In the genomic region with DNA sequence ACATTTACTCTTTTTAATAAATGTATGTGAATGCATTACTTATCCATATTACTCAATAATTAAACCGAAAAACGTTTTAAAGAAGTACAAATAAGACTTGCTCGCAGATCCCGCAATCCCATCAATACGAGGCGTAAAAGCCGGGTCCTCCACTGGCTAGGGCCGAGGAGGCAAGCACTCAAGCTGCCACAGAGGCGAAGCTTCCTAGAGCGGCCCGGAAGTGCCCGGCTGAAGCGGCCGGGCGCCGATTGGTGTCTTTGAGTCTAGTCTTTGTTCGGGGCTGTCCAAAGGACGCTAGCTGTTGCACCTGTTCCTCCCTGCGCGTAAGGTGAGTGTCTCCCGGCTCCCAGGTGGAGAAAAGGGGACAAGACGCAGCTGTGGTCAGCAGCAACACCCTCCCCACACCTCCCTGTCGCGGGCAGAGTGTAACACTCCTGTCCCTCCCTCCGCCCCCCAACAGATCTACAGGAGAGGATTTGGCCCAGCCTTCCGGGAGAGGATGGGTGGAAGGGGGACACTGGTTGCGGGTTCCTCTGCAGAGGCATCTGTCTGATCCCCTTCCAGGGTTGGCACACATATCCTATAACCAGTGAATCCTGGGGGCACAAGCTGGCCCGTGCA, we compare ENCODE assay signal across 1 cellular context.
TF ChIP-seq lines count a peak whose summit lies in the region.

A gene (plus strand): TSS at position 260 of the 621 bp plus-strand sequence. CDS start 835 bp downstream, outside the sequence.

TF ChIP-seq in HepG2, 621 proteins besides CTCF, POLR2A, EP300 and RAD21 (continued from another document and continues in another):
- TF ChIP-seq, protein P1, sequence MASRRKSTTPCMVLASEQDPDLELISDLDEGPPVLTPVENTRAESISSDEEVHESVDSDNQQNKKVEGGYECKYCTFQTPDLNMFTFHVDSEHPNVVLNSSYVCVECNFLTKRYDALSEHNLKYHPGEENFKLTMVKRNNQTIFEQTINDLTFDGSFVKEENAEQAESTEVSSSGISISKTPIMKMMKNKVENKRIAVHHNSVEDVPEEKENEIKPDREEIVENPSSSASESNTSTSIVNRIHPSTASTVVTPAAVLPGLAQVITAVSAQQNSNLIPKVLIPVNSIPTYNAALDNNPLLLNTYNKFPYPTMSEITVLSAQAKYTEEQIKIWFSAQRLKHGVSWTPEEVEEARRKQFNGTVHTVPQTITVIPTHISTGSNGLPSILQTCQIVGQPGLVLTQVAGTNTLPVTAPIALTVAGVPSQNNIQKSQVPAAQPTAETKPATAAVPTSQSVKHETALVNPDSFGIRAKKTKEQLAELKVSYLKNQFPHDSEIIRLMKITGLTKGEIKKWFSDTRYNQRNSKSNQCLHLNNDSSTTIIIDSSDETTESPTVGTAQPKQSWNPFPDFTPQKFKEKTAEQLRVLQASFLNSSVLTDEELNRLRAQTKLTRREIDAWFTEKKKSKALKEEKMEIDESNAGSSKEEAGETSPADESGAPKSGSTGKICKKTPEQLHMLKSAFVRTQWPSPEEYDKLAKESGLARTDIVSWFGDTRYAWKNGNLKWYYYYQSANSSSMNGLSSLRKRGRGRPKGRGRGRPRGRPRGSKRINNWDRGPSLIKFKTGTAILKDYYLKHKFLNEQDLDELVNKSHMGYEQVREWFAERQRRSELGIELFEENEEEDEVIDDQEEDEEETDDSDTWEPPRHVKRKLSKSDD (CRISPR knock-in tag; IDR thresholded peaks at IDR 0.05; ENCODE audit: low read depth): peak; percentile 64; the same call in 1 of the 2 replicates
- TF ChIP-seq THAP11 (CRISPR knock-in tag; IDR thresholded peaks at IDR 0.05) (peak; percentile 90), HNF4G (IDR thresholded peaks at IDR 0.05; ENCODE audit: borderline replicate concordance, low read depth, low read length) (peak; percentile 38; the same call in 1 of the 2 replicates), HNF4G (CRISPR knock-in tag; IDR thresholded peaks at IDR 0.05; ENCODE audit: borderline replicate concordance, low read depth) (0 out of 2 replicates have a peak, but pooled peaks have one; percentile 28), SMAD9 (CRISPR knock-in tag; IDR thresholded peaks at IDR 0.05) (no peak), ISL2 (CRISPR knock-in tag; IDR thresholded peaks at IDR 0.05) (peak; percentile 76), ZNF44 (CRISPR knock-in tag; IDR thresholded peaks at IDR 0.05) (0 out of 2 replicates have a peak, but pooled peaks have one; percentile 78), CBX5 (CRISPR knock-in tag; IDR thresholded peaks at IDR 0.05; ENCODE audit: borderline replicate concordance) (peak; percentile 75; the same call in 1 of the 2 replicates), ZNF205 (CRISPR knock-in tag; IDR thresholded peaks at IDR 0.05) (peak; percentile 54; the same call in 1 of the 2 replicates), CENPT (CRISPR knock-in tag; IDR thresholded peaks at IDR 0.05; ENCODE audit: low read depth) (no peak), KDM4B (CRISPR knock-in tag; IDR thresholded peaks at IDR 0.05) (no peak), ZNF598 (CRISPR knock-in tag; IDR thresholded peaks at IDR 0.05; ENCODE audit: borderline replicate concordance) (peak; percentile 80; the same call in 1 of the 2 replicates), KLF15 (CRISPR knock-in tag; IDR thresholded peaks at IDR 0.05; ENCODE audit: borderline replicate concordance) (peak; percentile 64; the same call in 1 of the 2 replicates), ZNF251 (CRISPR knock-in tag; IDR thresholded peaks at IDR 0.05) (no peak), ZNF550 (CRISPR knock-in tag; IDR thresholded peaks at IDR 0.05; ENCODE audit: borderline replicate concordance) (no peak), EHMT2 (IDR thresholded peaks at IDR 0.05; ENCODE audit: borderline replicate concordance, low read depth, low read length) (peak; percentile 50; the same call in 1 of the 2 replicates), PITX1 (CRISPR knock-in tag; IDR thresholded peaks at IDR 0.05) (peak; percentile 78; the same call in 1 of the 2 replicates), ZBTB8A (CRISPR knock-in tag; IDR thresholded peaks at IDR 0.05; ENCODE audit: borderline replicate concordance, low read depth) (no peak), DNMT1 (CRISPR knock-in tag; IDR thresholded peaks at IDR 0.05) (peak; percentile 88; the same call in 1 of the 2 replicates), KDM6A (CRISPR knock-in tag; IDR thresholded peaks at IDR 0.05; ENCODE audit: low read depth) (no peak; the same call in 1 of the 2 replicates), SMC3 (IDR thresholded peaks at IDR 0.05; ENCODE audit: low read length) (no peak), PHF8 (CRISPR knock-in tag; IDR thresholded peaks at IDR 0.05) (peak; percentile 91), SMAD3 (CRISPR knock-in tag; IDR thresholded peaks at IDR 0.05) (peak; percentile 95), ZNF572 (CRISPR knock-in tag; IDR thresholded peaks at IDR 0.05) (no peak), SOX5 (CRISPR knock-in tag; IDR thresholded peaks at IDR 0.05; ENCODE audit: borderline replicate concordance) (peak; percentile 53; the same call in 1 of the 2 replicates), U2AF1 (optimal IDR thresholded peaks at IDR 0.05; ENCODE audit: low read depth, low read length) (peak; percentile 94), ESRRA (CRISPR knock-in tag; IDR thresholded peaks at IDR 0.05; ENCODE audit: low read depth) (no peak), BRCA1 (CRISPR knock-in tag; IDR thresholded peaks at IDR 0.05) (peak; percentile 78; the same call in 1 of the 2 replicates), ZBTB42 (CRISPR knock-in tag; IDR thresholded peaks at IDR 0.05) (peak; percentile 58; the same call in 1 of the 2 replicates), SALL1 (CRISPR knock-in tag; IDR thresholded peaks at IDR 0.05) (peak; percentile 90), ZNF577 (CRISPR knock-in tag; IDR thresholded peaks at IDR 0.05; ENCODE audit: borderline replicate concordance, low read depth) (no peak), IKZF4 (CRISPR knock-in tag; IDR thresholded peaks at IDR 0.05; ENCODE audit: borderline replicate concordance, low read depth, not compliant biosample characterization) (peak; percentile 49), ZNF460 (CRISPR knock-in tag; IDR thresholded peaks at IDR 0.05; ENCODE audit: borderline replicate concordance) (no peak), IKZF1 (IDR thresholded peaks at IDR 0.05) (no peak), HHEX (CRISPR knock-in tag; IDR thresholded peaks at IDR 0.05) (no peak), CC2D1A (CRISPR knock-in tag; IDR thresholded peaks at IDR 0.05) (no peak), ZNF737 (CRISPR knock-in tag; IDR thresholded peaks at IDR 0.05; ENCODE audit: borderline replicate concordance) (no peak), ZNF3 (CRISPR knock-in tag; IDR thresholded peaks at IDR 0.05) (peak; percentile 55; the same call in 1 of the 2 replicates)
- TF ChIP-seq, protein P2, sequence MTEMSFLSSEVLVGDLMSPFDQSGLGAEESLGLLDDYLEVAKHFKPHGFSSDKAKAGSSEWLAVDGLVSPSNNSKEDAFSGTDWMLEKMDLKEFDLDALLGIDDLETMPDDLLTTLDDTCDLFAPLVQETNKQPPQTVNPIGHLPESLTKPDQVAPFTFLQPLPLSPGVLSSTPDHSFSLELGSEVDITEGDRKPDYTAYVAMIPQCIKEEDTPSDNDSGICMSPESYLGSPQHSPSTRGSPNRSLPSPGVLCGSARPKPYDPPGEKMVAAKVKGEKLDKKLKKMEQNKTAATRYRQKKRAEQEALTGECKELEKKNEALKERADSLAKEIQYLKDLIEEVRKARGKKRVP (CRISPR knock-in tag; IDR thresholded peaks at IDR 0.05): peak in 1 of 2 experiments; percentile 71; a peak in 2 of 4 replicates
- TF ChIP-seq, protein P3, sequence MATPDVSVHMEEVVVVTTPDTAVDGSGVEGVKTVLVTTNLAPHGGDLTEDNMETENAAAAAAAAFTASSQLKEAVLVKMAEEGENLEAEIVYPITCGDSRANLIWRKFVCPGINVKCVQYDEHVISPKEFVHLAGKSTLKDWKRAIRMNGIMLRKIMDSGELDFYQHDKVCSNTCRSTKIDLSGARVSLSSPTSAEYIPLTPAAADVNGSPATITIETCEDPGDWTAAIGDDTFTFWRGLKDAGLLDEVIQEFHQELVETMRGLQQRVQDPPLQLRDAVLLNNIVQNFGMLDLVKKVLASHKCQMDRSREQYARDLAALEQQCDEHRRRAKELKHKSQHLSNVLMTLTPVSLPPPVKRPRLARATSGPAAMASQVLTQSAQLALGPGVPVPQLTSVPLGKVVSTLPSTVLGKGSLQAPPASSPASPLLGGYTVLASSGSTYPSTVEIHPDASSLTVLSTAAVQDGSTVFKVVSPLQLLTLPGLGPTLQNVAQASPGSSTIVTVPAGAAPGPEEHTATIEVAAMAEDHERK (CRISPR knock-in tag; IDR thresholded peaks at IDR 0.05; ENCODE audit: low read depth): peak; percentile 47; the same call in 1 of the 2 replicates
- TF ChIP-seq, protein P4, sequence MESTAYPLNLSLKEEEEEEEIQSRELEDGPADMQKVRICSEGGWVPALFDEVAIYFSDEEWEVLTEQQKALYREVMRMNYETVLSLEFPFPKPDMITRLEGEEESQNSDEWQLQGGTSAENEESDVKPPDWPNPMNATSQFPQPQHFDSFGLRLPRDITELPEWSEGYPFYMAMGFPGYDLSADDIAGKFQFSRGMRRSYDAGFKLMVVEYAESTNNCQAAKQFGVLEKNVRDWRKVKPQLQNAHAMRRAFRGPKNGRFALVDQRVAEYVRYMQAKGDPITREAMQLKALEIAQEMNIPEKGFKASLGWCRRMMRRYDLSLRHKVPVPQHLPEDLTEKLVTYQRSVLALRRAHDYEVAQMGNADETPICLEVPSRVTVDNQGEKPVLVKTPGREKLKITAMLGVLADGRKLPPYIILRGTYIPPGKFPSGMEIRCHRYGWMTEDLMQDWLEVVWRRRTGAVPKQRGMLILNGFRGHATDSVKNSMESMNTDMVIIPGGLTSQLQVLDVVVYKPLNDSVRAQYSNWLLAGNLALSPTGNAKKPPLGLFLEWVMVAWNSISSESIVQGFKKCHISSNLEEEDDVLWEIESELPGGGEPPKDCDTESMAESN (CRISPR knock-in tag; conservative IDR thresholded peaks at IDR 0.05): peak; percentile 76; the same call in 1 of the 2 replicates
- TF ChIP-seq, protein P5, sequence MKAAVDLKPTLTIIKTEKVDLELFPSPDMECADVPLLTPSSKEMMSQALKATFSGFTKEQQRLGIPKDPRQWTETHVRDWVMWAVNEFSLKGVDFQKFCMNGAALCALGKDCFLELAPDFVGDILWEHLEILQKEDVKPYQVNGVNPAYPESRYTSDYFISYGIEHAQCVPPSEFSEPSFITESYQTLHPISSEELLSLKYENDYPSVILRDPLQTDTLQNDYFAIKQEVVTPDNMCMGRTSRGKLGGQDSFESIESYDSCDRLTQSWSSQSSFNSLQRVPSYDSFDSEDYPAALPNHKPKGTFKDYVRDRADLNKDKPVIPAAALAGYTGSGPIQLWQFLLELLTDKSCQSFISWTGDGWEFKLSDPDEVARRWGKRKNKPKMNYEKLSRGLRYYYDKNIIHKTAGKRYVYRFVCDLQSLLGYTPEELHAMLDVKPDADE (CRISPR knock-in tag; IDR thresholded peaks at IDR 0.05): no peak
- TF ChIP-seq, protein P6, sequence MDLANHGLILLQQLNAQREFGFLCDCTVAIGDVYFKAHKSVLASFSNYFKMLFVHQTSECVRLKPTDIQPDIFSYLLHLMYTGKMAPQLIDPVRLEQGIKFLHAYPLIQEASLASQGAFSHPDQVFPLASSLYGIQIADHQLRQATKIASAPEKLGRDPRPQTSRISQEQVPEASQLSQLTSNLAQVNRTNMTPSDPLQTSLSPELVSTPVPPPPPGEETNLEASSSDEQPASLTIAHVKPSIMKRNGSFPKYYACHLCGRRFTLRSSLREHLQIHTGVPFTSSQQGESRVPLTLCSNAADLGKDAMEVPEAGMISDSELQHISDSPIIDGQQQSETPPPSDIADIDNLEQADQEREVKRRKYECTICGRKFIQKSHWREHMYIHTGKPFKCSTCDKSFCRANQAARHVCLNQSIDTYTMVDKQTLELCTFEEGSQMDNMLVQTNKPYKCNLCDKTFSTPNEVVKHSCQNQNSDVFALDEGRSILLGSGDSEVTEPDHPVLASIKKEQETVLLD (CRISPR knock-in tag; IDR thresholded peaks at IDR 0.05; ENCODE audit: low read depth): 0 out of 2 replicates have a peak, but pooled peaks have one; percentile 28
- TF ChIP-seq, protein P7, sequence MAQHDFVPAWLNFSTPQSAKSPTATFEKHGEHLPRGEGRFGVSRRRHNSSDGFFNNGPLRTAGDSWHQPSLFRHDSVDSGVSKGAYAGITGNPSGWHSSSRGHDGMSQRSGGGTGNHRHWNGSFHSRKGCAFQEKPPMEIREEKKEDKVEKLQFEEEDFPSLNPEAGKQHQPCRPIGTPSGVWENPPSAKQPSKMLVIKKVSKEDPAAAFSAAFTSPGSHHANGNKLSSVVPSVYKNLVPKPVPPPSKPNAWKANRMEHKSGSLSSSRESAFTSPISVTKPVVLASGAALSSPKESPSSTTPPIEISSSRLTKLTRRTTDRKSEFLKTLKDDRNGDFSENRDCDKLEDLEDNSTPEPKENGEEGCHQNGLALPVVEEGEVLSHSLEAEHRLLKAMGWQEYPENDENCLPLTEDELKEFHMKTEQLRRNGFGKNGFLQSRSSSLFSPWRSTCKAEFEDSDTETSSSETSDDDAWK (CRISPR knock-in tag; IDR thresholded peaks at IDR 0.05): no peak
- TF ChIP-seq, protein P8, sequence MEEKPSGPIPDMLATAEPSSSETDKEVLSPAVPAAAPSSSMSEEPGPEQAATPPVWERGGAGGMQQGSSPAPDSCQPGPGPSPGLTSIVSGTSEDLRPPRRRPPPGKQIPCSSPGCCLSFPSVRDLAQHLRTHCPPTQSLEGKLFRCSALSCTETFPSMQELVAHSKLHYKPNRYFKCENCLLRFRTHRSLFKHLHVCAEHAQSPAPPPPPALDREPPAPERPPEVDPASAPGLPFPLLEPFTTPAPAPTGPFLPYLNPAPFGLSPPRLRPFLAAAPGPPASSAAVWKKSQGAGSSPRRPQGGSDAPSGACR (CRISPR knock-in tag; IDR thresholded peaks at IDR 0.05): 0 out of 2 replicates have a peak, but pooled peaks have one; percentile 31
- TF ChIP-seq, protein P9, sequence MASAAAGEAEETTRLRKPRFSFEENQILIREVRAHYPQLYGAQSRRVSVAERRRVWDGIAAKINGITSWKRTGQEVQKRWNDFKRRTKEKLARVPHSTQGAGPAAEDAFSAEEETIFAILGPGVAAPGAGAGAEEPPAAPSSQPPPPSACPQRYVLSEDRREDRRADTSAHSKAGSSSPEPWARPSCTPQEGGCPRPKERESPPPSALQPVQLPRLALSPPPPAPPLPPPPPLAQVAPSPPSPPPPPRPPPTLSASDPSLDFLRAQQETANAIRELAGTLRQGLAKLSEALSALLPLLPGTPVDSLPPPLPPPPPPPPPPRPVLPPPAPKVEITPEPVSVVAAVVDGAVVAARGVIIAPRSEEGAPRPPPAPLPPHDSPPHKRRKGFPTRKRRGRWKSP (CRISPR knock-in tag; IDR thresholded peaks at IDR 0.05): no peak; the same call in 1 of the 2 replicates
- TF ChIP-seq, protein P10, sequence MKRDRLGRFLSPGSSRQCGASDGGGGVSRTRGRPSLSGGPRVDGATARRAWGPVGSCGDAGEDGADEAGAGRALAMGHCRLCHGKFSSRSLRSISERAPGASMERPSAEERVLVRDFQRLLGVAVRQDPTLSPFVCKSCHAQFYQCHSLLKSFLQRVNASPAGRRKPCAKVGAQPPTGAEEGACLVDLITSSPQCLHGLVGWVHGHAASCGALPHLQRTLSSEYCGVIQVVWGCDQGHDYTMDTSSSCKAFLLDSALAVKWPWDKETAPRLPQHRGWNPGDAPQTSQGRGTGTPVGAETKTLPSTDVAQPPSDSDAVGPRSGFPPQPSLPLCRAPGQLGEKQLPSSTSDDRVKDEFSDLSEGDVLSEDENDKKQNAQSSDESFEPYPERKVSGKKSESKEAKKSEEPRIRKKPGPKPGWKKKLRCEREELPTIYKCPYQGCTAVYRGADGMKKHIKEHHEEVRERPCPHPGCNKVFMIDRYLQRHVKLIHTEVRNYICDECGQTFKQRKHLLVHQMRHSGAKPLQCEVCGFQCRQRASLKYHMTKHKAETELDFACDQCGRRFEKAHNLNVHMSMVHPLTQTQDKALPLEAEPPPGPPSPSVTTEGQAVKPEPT (CRISPR knock-in tag; IDR thresholded peaks at IDR 0.05; ENCODE audit: low read depth): no peak
